ENCODE assay signal across 15 cellular contexts in the genomic region with DNA sequence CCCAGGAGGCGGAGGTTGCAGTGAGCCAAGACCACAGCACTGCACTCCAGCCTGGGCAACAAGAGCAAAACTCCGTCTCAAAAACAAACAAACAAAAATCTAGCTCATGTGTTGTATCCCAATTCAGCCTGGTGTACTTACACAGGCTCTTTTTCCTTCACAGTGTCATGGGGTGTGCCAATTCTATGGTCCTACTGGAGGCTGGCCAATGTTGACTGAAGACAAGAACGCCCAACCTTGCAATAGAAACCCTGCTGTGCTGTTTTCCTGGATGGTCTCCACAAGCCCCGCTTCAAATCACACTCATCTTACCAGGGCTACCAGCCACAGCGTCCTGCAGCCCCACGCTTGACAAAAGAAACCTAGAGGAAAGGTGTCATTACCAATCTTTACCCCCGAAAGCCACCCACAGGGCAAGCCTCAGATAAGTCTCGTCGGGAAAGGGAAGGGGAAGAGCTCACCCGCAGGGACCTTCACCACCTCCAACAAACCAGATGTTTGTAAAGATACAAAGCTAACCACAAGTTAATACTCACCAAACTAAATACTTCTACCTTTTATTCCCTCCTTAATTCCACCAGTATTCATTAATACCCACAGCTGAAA.
DNase-seq lines count a peak whose midpoint lies in the region; ATAC-seq and TF ChIP-seq lines count a peak whose summit lies in the region.
"Had no signal": no experiment of that assay in that cellular context is flagged by ENCODE, and none has a peak within 500 bp of the region (broad histone marks: within the 10 kb centered on the region; RNA-seq: fewer than 3 reads in every experiment).

No MANE protein-coding gene starts in this region.

- DNase-seq in KBM-7 (peak; percentile 54), NCI-H510A treated with DMSO at 0.1 percent for 48 hours (lab: John Stamatoyannopoulos, UW) (peak; percentile 46), fibroblast of peridontal ligament (ENCODE audit: extremely low read depth) (peak; percentile 60), erythroblast (lab: John Stamatoyannopoulos, UW) (no peak), DMS 273 treated with DMSO at 0.1 percent for 48 hours (lab: John Stamatoyannopoulos, UW) (no peak), AML-193 (lab: John Stamatoyannopoulos, UW) (no peak)
- DNase-seq: activated CD4-positive, alpha-beta T cell treated with anti-CD3 and anti-CD28 coated beads, Interleukin-2, amount 50 U/mL, for 4 hours; CD4-positive, alpha-beta memory T cell; effector memory CD4-positive, alpha-beta T cell; NCI-H526; stimulated activated naive CD8-positive, alpha-beta T cell treated with anti-CD3 and anti-CD28 coated beads, Interleukin-15, amount 100 ng/mL, for 72 hours; T-helper 2 cell had no signal

- H3K4me1 Mint-ChIP-seq in stimulated activated memory B cell treated with anti-CD40 and anti-IgM and Interleukin-4, amounts not matched to agents 10 μg/mL and 1 μg/mL and 100 μg/mL, for 72 hours, result peaks cover 13% of the 10 kb centered on the region
- H3K4me1 Mint-ChIP-seq: activated T-helper 17 cell treated with anti-CD3 and anti-CD28 coated beads, Interleukin-2, amount 50 U/mL, for 72 hours; CD4-positive, alpha-beta memory T cell; stimulated activated naive CD8-positive, alpha-beta T cell treated with anti-CD3 and anti-CD28 coated beads, Interleukin-15, amount 100 ng/mL, for 72 hours had no signal

- H3K9me3 Mint-ChIP-seq in stimulated activated memory B cell treated with anti-CD40 and anti-IgM and Interleukin-4, amounts not matched to agents 10 μg/mL and 1 μg/mL and 100 μg/mL, for 72 hours, result no peaks in the 10 kb centered on the region
- H3K9me3 Mint-ChIP-seq: activated T-helper 17 cell treated with anti-CD3 and anti-CD28 coated beads, Interleukin-2, amount 50 U/mL, for 72 hours; stimulated activated naive CD8-positive, alpha-beta T cell treated with anti-CD3 and anti-CD28 coated beads, Interleukin-15, amount 100 ng/mL, for 72 hours had no signal

- no peaks in the 10 kb centered on the region for H3K27me3 Mint-ChIP-seq in stimulated activated memory B cell treated with anti-CD40 and anti-IgM and Interleukin-4, amounts not matched to agents 10 μg/mL and 1 μg/mL and 100 μg/mL, for 72 hours
- H3K27me3 Mint-ChIP-seq: activated T-helper 17 cell treated with anti-CD3 and anti-CD28 coated beads, Interleukin-2, amount 50 U/mL, for 72 hours; CD4-positive, alpha-beta memory T cell; stimulated activated naive CD8-positive, alpha-beta T cell treated with anti-CD3 and anti-CD28 coated beads, Interleukin-15, amount 100 ng/mL, for 72 hours had no signal

- H3K36me3 Mint-ChIP-seq in stimulated activated memory B cell treated with anti-CD40 and anti-IgM and Interleukin-4, amounts not matched to agents 10 μg/mL and 1 μg/mL and 100 μg/mL, for 72 hours, result peaks cover 9% of the 10 kb centered on the region
- H3K36me3 Mint-ChIP-seq: CD4-positive, alpha-beta memory T cell had no signal

- TF ChIP-seq POLR2A in erythroblast (IDR thresholded peaks at IDR 0.05; ENCODE audit: low read length), result no peak

- ATAC-seq in stimulated activated memory B cell treated with anti-CD40 and anti-IgM and Interleukin-4, amounts not matched to agents 10 μg/mL and 1 μg/mL and 100 μg/mL, for 72 hours, result no peak
- no peak for ATAC-seq in HG03520 (IDR thresholded peaks at IDR 0.05; ENCODE audit: unreplicated experiment)
- ATAC-seq: activated T-helper 17 cell treated with anti-CD3 and anti-CD28 coated beads, Interleukin-2, amount 50 U/mL, for 72 hours; stimulated activated naive CD8-positive, alpha-beta T cell treated with anti-CD3 and anti-CD28 coated beads, Interleukin-15, amount 100 ng/mL, for 72 hours had no signal

- peak overlapping the region; percentile 6 for H3K27ac Mint-ChIP-seq in stimulated activated memory B cell treated with anti-CD40 and anti-IgM and Interleukin-4, amounts not matched to agents 10 μg/mL and 1 μg/mL and 100 μg/mL, for 72 hours
- H3K27ac Mint-ChIP-seq: activated T-helper 17 cell treated with anti-CD3 and anti-CD28 coated beads, Interleukin-2, amount 50 U/mL, for 72 hours; CD4-positive, alpha-beta memory T cell; stimulated activated naive CD8-positive, alpha-beta T cell treated with anti-CD3 and anti-CD28 coated beads, Interleukin-15, amount 100 ng/mL, for 72 hours had no signal

- no peak overlapping the region for H3K4me3 Mint-ChIP-seq in stimulated activated memory B cell treated with anti-CD40 and anti-IgM and Interleukin-4, amounts not matched to agents 10 μg/mL and 1 μg/mL and 100 μg/mL, for 72 hours
- H3K4me3 Mint-ChIP-seq: activated T-helper 17 cell treated with anti-CD3 and anti-CD28 coated beads, Interleukin-2, amount 50 U/mL, for 72 hours; CD4-positive, alpha-beta memory T cell; stimulated activated naive CD8-positive, alpha-beta T cell treated with anti-CD3 and anti-CD28 coated beads, Interleukin-15, amount 100 ng/mL, for 72 hours had no signal

- in situ Hi-C loops in KBM-7 (cut with MboI; ENCODE audit: low pct_unique_long_range_greater_than_20kb, low sequenced_read_pairs), result no loop called here

Comparison
In these comparisons a context has a peak if more than half of its experiments do, and no peak if none do; other contexts are left out.
1. DNase-seq: peak in KBM-7 (single experiment), NCI-H510A treated with DMSO at 0.1 percent for 48 hours (single experiment) and fibroblast of peridontal ligament (single experiment); none in erythroblast (0 of 2), DMS 273 treated with DMSO at 0.1 percent for 48 hours (single experiment) and AML-193 (0 of 2).